Comparison of ENCODE assay signal across 27 cellular contexts in genomic region chr17:9907131-9907530, GRCh38. TPM values are rescaled to one million over a fixed set of nuclear protein-coding genes. Genes with fewer than 3 reads are reported as not detected.
A peak's percentile ranks its signal among the peaks of the same experiment; 100 is the strongest.
DNase-seq lines count a peak whose midpoint lies in the region; ATAC-seq, FAIRE-seq and TF ChIP-seq lines count a peak whose summit lies in the region.
"Had no signal": no experiment of that assay in that cellular context is flagged by ENCODE, and none has a peak within 500 bp of the region (broad histone marks: within the 10 kb centered on the region; RNA-seq: fewer than 3 reads in every experiment).

No MANE protein-coding gene starts in this region.

- H3K4me1 ChIP-seq in kidney (ENCODE audit: control insufficient read depth in 1 of 2, insufficient read depth in 1 of 2, low read depth in 1 of 2, low read length in 2 of 2) (no peaks in the 10 kb centered on the region), spleen (no peaks in the 10 kb centered on the region)

- intact Hi-C loops in kidney (cut with DNase I) = no loop called here
- intact Hi-C loops in spleen (cut with DNase I; ENCODE audit: low total_unique reads) = no loop called here

- no peak for FAIRE-seq in kidney (lab: Jason Lieb, UNC)
- FAIRE-seq: A204.1, D721Med, G401.6, GM12892 had no signal

- no peak overlapping the region for H3K4me3 ChIP-seq in kidney (ENCODE audit: low read length in 2 of 2)
- no peak overlapping the region for H3K4me3 ChIP-seq in spleen
- H3K4me3 ChIP-seq: BLaER1, GM23338 had no signal

- DNase-seq in activated effector memory CD4-positive, alpha-beta T cell treated with anti-CD3 and anti-CD28 coated beads, Interleukin-2, amount 50 U/mL, for 16 hours = peak; percentile 33
- no peak for DNase-seq in activated effector memory CD4-positive, alpha-beta T cell treated with Interleukin-2 at 50 U/mL for 16 hours
- DNase-seq in RPMI8226 = peak; percentile 42
- DNase-seq in kidney = peak; percentile 23
- DNase-seq in spleen = peak; percentile 17
- DNase-seq in DMS153 treated with DMSO at 0.1 percent for 48 hours (lab: John Stamatoyannopoulos, UW; ENCODE audit: unreplicated experiment) = no peak
- DNase-seq in ecto neural progenitor cell (ENCODE audit: low spot score) = no peak
- DNase-seq: CD4-positive, alpha-beta T cell; CD8-positive, alpha-beta memory T cell; DMS 273 treated with DMSO at 0.1 percent for 48 hours; DMS53; DMS79 treated with DMSO at 0.1 percent for 48 hours; H9 had no signal

- TF ChIP-seq CTCF in kidney (IDR thresholded peaks at IDR 0.05; ENCODE audit: borderline replicate concordance, extremely low read depth, insufficient read depth) = no peak
- TF ChIP-seq CTCF in spleen (IDR thresholded peaks at IDR 0.05 in 8 of 11, conservative IDR thresholded peaks at IDR 0.05 in 3 of 11) = no peak

- peaks cover 0 to 23% (median 0%) of the 10 kb centered on the region in 7 donors for H3K27me3 ChIP-seq in spleen (replicated peaks in 1 of 7)
- H3K27me3 ChIP-seq: BLaER1 had no signal

- no peak for ATAC-seq in HG03196 (IDR thresholded peaks at IDR 0.05; ENCODE audit: unreplicated experiment)
- ATAC-seq: HCT116 had no signal

- H3K36me3 ChIP-seq in kidney (ENCODE audit: control insufficient read depth in 1 of 2, insufficient read depth in 2 of 2, low read length in 2 of 2) (no peaks in the 10 kb centered on the region), spleen (peaks cover 0 to 9% (median 0%) of the 10 kb centered on the region in 6 donors)
- H3K36me3 ChIP-seq: BLaER1 had no signal

- H3K27ac ChIP-seq in kidney (ENCODE audit: low read depth in 2 of 2, low read length in 2 of 2) = no peak overlapping the region
- H3K27ac ChIP-seq in spleen = no peak overlapping the region
- H3K27ac ChIP-seq: 22Rv1, C4-2B had no signal

- WGBS in spleen, 5 donors = 55 to 93% (median 86%) methylated on average over 7 of the region's 7 CpGs

- H3K9ac ChIP-seq in kidney (ENCODE audit: low read length in 2 of 2) = no peak overlapping the region
- H3K9ac ChIP-seq: BLaER1 had no signal

- no peaks in the 10 kb centered on the region for H3K9me3 ChIP-seq in kidney (ENCODE audit: control insufficient read depth in 1 of 2, low read length in 2 of 2)
- no peaks in the 10 kb centered on the region for H3K9me3 ChIP-seq in spleen
- H3K9me3 ChIP-seq: BLaER1 had no signal

- no peak for TF ChIP-seq POLR2A in spleen (IDR thresholded peaks at IDR 0.05)

RNA-seq across cellular contexts. Expression of gene RCVRN, which starts 2.1 kb away (rescaled TPM):
- total RNA-seq in kidney (not detected), spleen (1 to 10 TPM in 1 of 7 donors, under 1 TPM in 6; 0.11 to 1.4 (median 0.32) TPM)
- polyA plus RNA-seq in kidney (ENCODE audit: insufficient read depth, low read depth, low replicate concordance) (not detected), spleen (under 1 TPM; 0.03 to 0.64 (median 0.30) TPM)
- total RNA-seq: B cell; CD4-positive, alpha-beta T cell; CD8-positive, alpha-beta memory T cell; Daoy; GM23338; H4; H9 had no signal
- polyA plus RNA-seq: AG04450; CD8-positive, alpha-beta memory T cell; GM23338 had no signal

Comparison
In these comparisons a context has a peak if more than half of its experiments do, and no peak if none do; other contexts are left out.
1. DNase-seq: peak in activated effector memory CD4-positive, alpha-beta T cell treated with anti-CD3 and anti-CD28 coated beads, Interleukin-2, amount 50 U/mL, for 16 hours (single experiment), RPMI8226 (single experiment), kidney (single experiment) and spleen (single experiment); none in activated effector memory CD4-positive, alpha-beta T cell treated with Interleukin-2 at 50 U/mL for 16 hours (single experiment), DMS153 treated with DMSO at 0.1 percent for 48 hours (single experiment) and ecto neural progenitor cell (single experiment).